In genomic region chr3:30894521-30895289, GRCh38 we compare ENCODE assay signal across 8 cellular contexts. TPM values are rescaled to one million over a fixed set of nuclear protein-coding genes. Genes with fewer than 3 reads are reported as not detected.
DNase-seq lines count a peak whose midpoint lies in the region; ATAC-seq and TF ChIP-seq lines count a peak whose summit lies in the region.

GADL1 (minus strand) TSS chr3:30894661; CDS start chr3:30894614, 47 bp downstream.

- H3K4me1 ChIP-seq in HUES64 (ENCODE audit: insufficient read depth, low read length) (peaks cover 20% of the 10 kb centered on the region), foreskin keratinocyte (no peaks in the 10 kb centered on the region)

- no peak for TF ChIP-seq CTCF in AG09309 (IDR thresholded peaks at IDR 0.05; ENCODE audit: control insufficient read depth, insufficient read depth, low read depth, low read length, missing control alignments)
- TF ChIP-seq CTCF in foreskin keratinocyte (conservative IDR thresholded peaks at IDR 0.05), result peak; percentile 6
- no peak for TF ChIP-seq CTCF in omental fat pad (IDR thresholded peaks at IDR 0.05)

- H3K27me3 ChIP-seq in HUES64 (ENCODE audit: insufficient read depth, low read length) (peaks cover 31% of the 10 kb centered on the region), foreskin keratinocyte (peaks cover 87% of the 10 kb centered on the region)

- H3K36me3 ChIP-seq in HUES64 (ENCODE audit: insufficient read depth, low read length), result no peaks in the 10 kb centered on the region

- WGBS in HUES64, result 6% methylated on average over 38 of the region's 38 CpGs

- ATAC-seq in foreskin keratinocyte (peak; percentile 70), omental fat pad (ENCODE audit: low FRiP score) (peak; percentile 79), GM21526 (IDR thresholded peaks at IDR 0.05; ENCODE audit: low FRiP score, unreplicated experiment) (no peak), HG03432 (IDR thresholded peaks at IDR 0.05; ENCODE audit: unreplicated experiment) (no peak), HG02938 (IDR thresholded peaks at IDR 0.05; ENCODE audit: unreplicated experiment) (no peak)

- peak within 1 kb of the TSS; percentile 58 for H3K4me3 ChIP-seq in AG09309 (ENCODE audit: control insufficient read depth, low read depth, low read length)
- H3K4me3 ChIP-seq in HUES64 (ENCODE audit: low read length), result peak within 1 kb of the TSS; percentile 54

- H3K9me3 ChIP-seq in HUES64 (ENCODE audit: insufficient read depth, low read depth, low read length), result no peaks in the 10 kb centered on the region

- DNase-seq in AG09309 (ENCODE audit: low read depth), result no peak
- peak; percentile 60 for DNase-seq in activated CD8-positive, alpha-beta memory T cell treated with anti-CD3 and anti-CD28 coated beads for 24 hours
- peak in 1 of 2 donors; percentile 22 for DNase-seq in foreskin keratinocyte
- no peak for DNase-seq in omental fat pad (ENCODE audit: low spot score)

- H3K9ac ChIP-seq in HUES64 (ENCODE audit: low read depth, low read length), result peak within 1 kb of the TSS; percentile 35; the same call in 1 of the 2 replicates

- no peak within 1 kb of the TSS for H3K27ac ChIP-seq in HUES64 (ENCODE audit: low read depth, low read length)
- no peak within 1 kb of the TSS for H3K27ac ChIP-seq in foreskin keratinocyte

RNA-seq across cellular contexts. Expression of gene GADL1, which starts in this region (rescaled TPM):
- 0.20 TPM for polyA plus RNA-seq in HUES64 (2013, experiment 1 of 2)
- polyA plus RNA-seq in HUES64 (2013, experiment 2 of 2), result 0.06 TPM
- not detected in 2 replicates for total RNA-seq in foreskin keratinocyte
- not detected in 2 replicates for polyA plus RNA-seq in foreskin keratinocyte
- under 1 TPM in 1 of 4 donors, not detected in 3; 0.46 TPM for total RNA-seq in omental fat pad

Comparison
In these comparisons a context has a peak if more than half of its experiments do, and no peak if none do; other contexts are left out.
1. Peak in ATAC-seq in foreskin keratinocyte; RNA of the gene not detected or under 1 TPM.
2. Peak in ATAC-seq in omental fat pad; RNA of the gene not detected or under 1 TPM.